8 cellular contexts compared by ENCODE assay signal in the genomic region with DNA sequence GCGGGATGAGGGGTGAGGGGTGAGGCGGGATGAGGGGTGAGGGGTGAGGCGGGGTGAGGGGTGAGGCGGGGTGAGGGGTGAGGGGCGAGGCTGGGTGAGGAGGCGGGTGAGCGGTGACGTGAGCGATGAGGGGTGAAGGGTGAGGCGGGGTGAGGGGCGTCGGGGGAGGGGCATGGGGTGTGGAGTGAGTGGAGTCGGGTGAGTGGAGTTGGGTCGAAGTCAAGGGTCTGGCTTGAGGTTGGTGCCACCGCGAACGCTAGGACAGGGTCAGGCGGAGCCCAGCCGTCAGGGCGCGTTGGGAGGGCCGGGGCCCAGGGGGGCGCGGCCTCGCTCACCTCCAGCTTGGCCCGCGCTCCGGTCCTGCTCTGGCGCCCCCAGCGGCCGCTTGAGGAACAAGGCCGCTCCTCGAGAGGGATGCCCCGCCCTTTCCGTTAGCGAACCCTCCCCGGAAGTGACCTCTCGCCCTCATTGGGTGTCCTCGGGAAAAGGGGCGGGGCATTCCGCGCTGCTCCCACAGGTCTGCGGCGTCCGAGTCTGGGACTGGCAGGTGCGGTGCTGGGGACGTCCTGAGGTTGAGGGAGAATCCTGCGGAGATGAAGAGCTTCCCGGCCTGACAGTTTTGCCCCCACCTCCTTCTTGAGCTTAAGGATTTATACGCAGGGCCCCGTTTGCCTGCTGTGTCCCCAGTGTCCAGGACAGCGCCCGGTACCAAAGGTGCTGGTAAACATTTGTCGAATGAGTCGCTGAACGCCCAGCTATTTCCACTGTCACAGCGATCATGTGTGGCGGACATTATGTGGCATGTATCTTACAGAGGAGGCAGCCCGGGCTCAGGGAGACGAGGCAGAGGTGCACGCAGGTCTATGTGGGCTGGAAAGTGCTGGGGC. TPM values are rescaled to one million over a fixed set of nuclear protein-coding genes. Genes with fewer than 3 reads are reported as not detected.
DNase-seq lines count a peak whose midpoint lies in the region; TF ChIP-seq lines count a peak whose summit lies in the region.

SYCE3 (minus strand) TSS at position 397 of the 887 bp plus-strand sequence. CDS start 6,514 bp downstream, outside the sequence.

- H2BK5ac ChIP-seq in neuronal stem cell (ENCODE audit: low read length): peak within 1 kb of the TSS; percentile 75

- no peak within 1 kb of the TSS for H3K14ac ChIP-seq in neuronal stem cell (ENCODE audit: low read length)

- H3K23ac ChIP-seq in neuronal stem cell (ENCODE audit: low read depth, low read length, poor library complexity): peak within 1 kb of the TSS; percentile 95

- H2AFZ ChIP-seq in MM.1S (ENCODE audit: low read length) (peak within 1 kb of the TSS; percentile 99), neuronal stem cell (ENCODE audit: low read length) (peak within 1 kb of the TSS; percentile 94)

- H3K27me3 ChIP-seq in HAP-1 (ENCODE audit: low read depth) (no peaks in the 10 kb centered on the region), MM.1S (replicated peaks; ENCODE audit: insufficient read depth, low read length) (peaks cover 20% of the 10 kb centered on the region), neuronal stem cell (ENCODE audit: control insufficient read depth in 3 of 3, insufficient read depth in 3 of 3, low read depth in 1 of 3, low read length in 3 of 3) (peaks cover 0 to 17% (median 6%) of the 10 kb centered on the region in 3 experiments)

- peak within 1 kb of the TSS; percentile 43; the same call in 1 of the 2 replicates for H3K9ac ChIP-seq in MM.1S (ENCODE audit: low read length)
- peak within 1 kb of the TSS; percentile 88 for H3K9ac ChIP-seq in neuronal stem cell (ENCODE audit: low read depth, low read length, poor library complexity)

- H2BK12ac ChIP-seq in neuronal stem cell (ENCODE audit: low read length): no peak within 1 kb of the TSS

- no peaks in the 10 kb centered on the region for H3F3A ChIP-seq in MM.1S (ENCODE audit: insufficient read depth, low read length)

- H3K27ac ChIP-seq in MM.1S (ENCODE audit: low read length) (no peak within 1 kb of the TSS), neuronal stem cell (replicated peaks; ENCODE audit: low read length) (no peak within 1 kb of the TSS), substantia nigra (ENCODE audit: low read depth, low read length, poor library complexity, severe bottlenecking) (peak within 1 kb of the TSS; percentile 76)

- H3K9me2 ChIP-seq in MM.1S (replicated peaks; ENCODE audit: insufficient read depth, low read length): no peaks in the 10 kb centered on the region

- H4K91ac ChIP-seq in neuronal stem cell (ENCODE audit: low read depth, low read length, poor library complexity): no peak within 1 kb of the TSS

- peak within 1 kb of the TSS; percentile 43 for H2AK5ac ChIP-seq in neuronal stem cell (ENCODE audit: low read depth, low read length)

- H2BK15ac ChIP-seq in neuronal stem cell (ENCODE audit: low read length): no peak within 1 kb of the TSS

- peak; percentile 79 for TF ChIP-seq CTCF in MM.1S (IDR thresholded peaks at IDR 0.05; ENCODE audit: low read length)

- DNase-seq in GDM1 (lab: John Stamatoyannopoulos, UW) (peak; percentile 91), HAP-1 (ENCODE audit: low spot score in 2 of 2) (peak; percentile 91 to 99), MM.1S (peak; percentile 96), SHP77 treated with DMSO at 0.1 percent for 48 hours (lab: John Stamatoyannopoulos, UW) (peak; percentile 94), foreskin melanocyte (peak; percentile 82), neuronal stem cell (ENCODE audit: low spot score) (peak; percentile 97), substantia nigra (lab: John Stamatoyannopoulos, UW) (peak; percentile 56 to 99 (median 92))
- peak; percentile 94 for DNase-seq in activated gamma-delta T cell treated with anti-CD3 and anti-CD28 coated beads, Interleukin-2, amount 50 U/mL, for 16 hours (ENCODE audit: low read depth)

- no peaks in the 10 kb centered on the region for H3K79me2 ChIP-seq in MM.1S (ENCODE audit: low read length)

- peak within 1 kb of the TSS; percentile 100 for H3K4me2 ChIP-seq in MM.1S (ENCODE audit: low read depth, low read length)
- H3K4me2 ChIP-seq in neuronal stem cell (ENCODE audit: insufficient read depth, low read length, poor library complexity, severe bottlenecking): peak within 1 kb of the TSS; percentile 98

- H3K79me1 ChIP-seq in neuronal stem cell (ENCODE audit: low read depth, low read length): peaks cover 2% of the 10 kb centered on the region

- no peak within 1 kb of the TSS for H4K8ac ChIP-seq in neuronal stem cell (ENCODE audit: low read depth, low read length)

- H3K9me3 ChIP-seq in HAP-1: no peaks in the 10 kb centered on the region
- H3K9me3 ChIP-seq in MM.1S (replicated peaks; ENCODE audit: insufficient read depth, low read length): no peaks in the 10 kb centered on the region
- no peaks in the 10 kb centered on the region for H3K9me3 ChIP-seq in neuronal stem cell (replicated peaks in 1 of 2; ENCODE audit: control insufficient read depth in 2 of 2, insufficient read depth in 1 of 2, low read depth in 1 of 2, low read length in 2 of 2)

- H3K18ac ChIP-seq in neuronal stem cell (ENCODE audit: low read length): peak within 1 kb of the TSS; percentile 74

- H3K4ac ChIP-seq in neuronal stem cell (ENCODE audit: low read length): no peak within 1 kb of the TSS

- H3K36me3 ChIP-seq in HAP-1 (replicated peaks) (no peaks in the 10 kb centered on the region), MM.1S (replicated peaks; ENCODE audit: insufficient read depth, low read length) (no peaks in the 10 kb centered on the region), neuronal stem cell (replicated peaks in 1 of 2; ENCODE audit: control insufficient read depth in 2 of 2, insufficient read depth in 2 of 2, low read length in 2 of 2) (peaks cover under 1 to 5% of the 10 kb centered on the region in 2 donors)

- H4K20me1 ChIP-seq in MM.1S (ENCODE audit: insufficient read depth, low read length): no peaks in the 10 kb centered on the region

- H3K4me1 ChIP-seq in HAP-1 (0 out of 2 replicates have a peak, but pooled peaks cover 6% of the 10 kb centered on the region), MM.1S (ENCODE audit: low read length) (no peaks in the 10 kb centered on the region), neuronal stem cell (ENCODE audit: control insufficient read depth in 2 of 2, insufficient read depth in 1 of 2, low read depth in 1 of 2, low read length in 2 of 2) (peaks cover 0 to 5% of the 10 kb centered on the region in 2 donors)

- peak within 1 kb of the TSS; percentile 57 for H3K4me3 ChIP-seq in HAP-1
- H3K4me3 ChIP-seq in MM.1S (ENCODE audit: low read length): peak within 1 kb of the TSS; percentile 75
- H3K4me3 ChIP-seq in neuronal stem cell (ENCODE audit: low read length in 2 of 2): peak within 1 kb of the TSS; percentile 84 to 89

- peak within 1 kb of the TSS; percentile 28 for H2BK120ac ChIP-seq in neuronal stem cell (ENCODE audit: low read depth, low read length)

- in situ Hi-C loops in HAP-1 (cut with MboI; ENCODE audit: low sequenced_read_pairs): no loop called here

- WGBS in neuronal stem cell (ENCODE audit: extremely low coverage in 2 of 2, insufficient read length in 2 of 2, insufficient replicate concordance in 1 of 2), 2 donors: no CpG with 5 or more reads among the region's 61 CpGs

RNA-seq across cellular contexts. Expression of gene SYCE3, which starts in this region (rescaled TPM):
- 1.7 TPM for polyA plus RNA-seq in neuronal stem cell (2013, experiment 1 of 2)
- polyA plus RNA-seq in neuronal stem cell (2013, experiment 2 of 2): 1.6 TPM
